28 cellular contexts compared by ENCODE assay signal in the genomic region with DNA sequence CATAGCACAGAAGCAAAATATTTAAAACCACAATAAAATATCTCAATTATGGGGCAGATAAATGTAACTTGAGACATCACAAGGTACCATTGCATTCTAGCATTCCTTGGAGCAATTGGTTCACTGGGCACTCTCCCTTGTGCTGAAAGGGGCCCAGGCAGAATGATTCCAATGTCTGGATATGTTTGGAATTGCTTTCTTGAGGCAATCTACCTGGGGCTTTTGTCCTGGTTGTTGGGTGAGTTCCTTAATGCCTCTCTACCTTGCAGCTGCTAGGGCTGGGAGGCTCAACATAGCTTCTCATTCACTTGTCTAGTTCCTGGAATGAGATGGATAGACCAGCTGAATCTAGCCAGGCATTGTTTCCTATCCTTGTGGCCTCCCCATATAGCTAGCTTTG.
"Had no signal": no experiment of that assay in that cellular context is flagged by ENCODE, and none has a peak within 500 bp of the region (broad histone marks: within the 10 kb centered on the region; RNA-seq: fewer than 3 reads in every experiment).

No MANE protein-coding gene starts in this region.

- H3K27me3 Mint-ChIP-seq: progenitor cell of endocrine pancreas; stimulated activated naive B cell treated with anti-CD40 and anti-IgM and Interleukin-4, amounts not matched to agents 10 μg/mL and 1 μg/mL and 100 μg/mL, for 72 hours; stimulated activated naive CD8-positive, alpha-beta T cell treated with anti-CD3 and anti-CD28 coated beads, Interleukin-15, Interleukin-2, amounts not matched to agents 100 ng/mL and 50 ng/mL, for 24 hours; type B pancreatic cell had no signal

- H3K36me3 Mint-ChIP-seq: natural killer cell; neural progenitor cell; stimulated activated effector memory CD8-positive, alpha-beta T cell treated with anti-CD3 and anti-CD28 coated beads, Interleukin-12 subunit alpha, Interleukin-12 subunit beta, amount 100 ng/mL, for 72 hours; stimulated activated naive B cell treated with anti-CD40 and anti-IgM and Interleukin-4, amounts not matched to agents 10 μg/mL and 1 μg/mL and 100 μg/mL, for 72 hours; type B pancreatic cell had no signal

- H3K4me1 ChIP-seq: neural progenitor cell, parathyroid adenoma, psoas muscle, right lobe of liver, sigmoid colon, stomach, thyroid gland, tibial nerve, upper lobe of right lung, uterus had no signal

- H3K27ac ChIP-seq: neural progenitor cell, ovary, parathyroid adenoma, psoas muscle, right lobe of liver, sigmoid colon, stomach, thoracic aorta, thyroid gland, tibial nerve, upper lobe of right lung, uterus had no signal

- H3K9me3 ChIP-seq: ovary, psoas muscle, right lobe of liver, sigmoid colon, stomach, thoracic aorta, thyroid gland, tibial nerve, upper lobe of right lung, uterus had no signal

- H3K4me1 Mint-ChIP-seq: natural killer cell; nephron; neural progenitor cell; stimulated activated effector memory CD8-positive, alpha-beta T cell treated with anti-CD3 and anti-CD28 coated beads, Interleukin-12 subunit alpha, Interleukin-12 subunit beta, amount 100 ng/mL, for 72 hours; stimulated activated naive B cell treated with anti-CD40 and anti-IgM and Interleukin-4, amounts not matched to agents 10 μg/mL and 1 μg/mL and 100 μg/mL, for 72 hours had no signal

- H2AFZ ChIP-seq: neural progenitor cell, parathyroid adenoma had no signal

- H3K27me3 ChIP-seq: neural progenitor cell, ovary, right lobe of liver, sigmoid colon, stomach, thyroid gland, tibial nerve, upper lobe of right lung, uterus had no signal

- H3K4me2 ChIP-seq: neural progenitor cell had no signal

- DNase-seq: natural killer cell; occipital lobe; ovary; posterior cingulate gyrus; psoas muscle; right cardiac atrium; right lobe of liver; sigmoid colon; small intestine; stimulated activated CD4-positive, alpha-beta T cell treated with anti-CD3 and anti-CD28 coated beads, Interleukin-15, amount 100 ng/mL, for 24 hours; stimulated activated CD4-positive, alpha-beta T cell treated with anti-CD3 and anti-CD28 coated beads, Interleukin-2, amount 100 ng/mL, for 24 hours; stimulated activated CD4-positive, alpha-beta T cell treated with anti-CD3 and anti-CD28 coated beads, Interleukin-2, amount 100 ng/mL, for 48 hours; stimulated activated CD4-positive, alpha-beta T cell treated with anti-CD3 and anti-CD28 coated beads, Interleukin-4, amount 100 ng/mL, for 24 hours; stimulated activated naive B cell treated with anti-CD40 and anti-IgM and Interleukin-4, amounts not matched to agents 10 μg/mL and 1 μg/mL and 100 μg/mL, for 72 hours; stimulated activated naive CD4-positive, alpha-beta T cell treated with Interleukin-2 at 50 U/mL for 16 hours; stomach; thyroid gland; upper lobe of right lung; uterus had no signal

- H3K4me3 ChIP-seq: neural progenitor cell, ovary, psoas muscle, right lobe of liver, sigmoid colon, stomach, thoracic aorta, thyroid gland, tibial nerve, upper lobe of right lung, uterus had no signal

- H3K9ac ChIP-seq: neural progenitor cell, parathyroid adenoma had no signal

- H3K9me3 Mint-ChIP-seq: nephron, neural progenitor cell, type B pancreatic cell had no signal

- H3K4me3 Mint-ChIP-seq: natural killer cell; nephron; neural progenitor cell; stimulated activated effector memory CD8-positive, alpha-beta T cell treated with anti-CD3 and anti-CD28 coated beads, Interleukin-12 subunit alpha, Interleukin-12 subunit beta, amount 100 ng/mL, for 72 hours; stimulated activated naive B cell treated with anti-CD40 and anti-IgM and Interleukin-4, amounts not matched to agents 10 μg/mL and 1 μg/mL and 100 μg/mL, for 72 hours; stimulated activated naive CD8-positive, alpha-beta T cell treated with anti-CD3 and anti-CD28 coated beads, Interleukin-15, Interleukin-2, amounts not matched to agents 100 ng/mL and 50 ng/mL, for 24 hours; type B pancreatic cell had no signal

- H3K36me3 ChIP-seq: neural progenitor cell, ovary, right lobe of liver, sigmoid colon, stomach, thoracic aorta, thyroid gland, tibial nerve, upper lobe of right lung, uterus had no signal

- H3K27ac Mint-ChIP-seq: natural killer cell; nephron; neural progenitor cell; progenitor cell of endocrine pancreas; stimulated activated effector memory CD8-positive, alpha-beta T cell treated with anti-CD3 and anti-CD28 coated beads, Interleukin-12 subunit alpha, Interleukin-12 subunit beta, amount 100 ng/mL, for 72 hours; stimulated activated naive B cell treated with anti-CD40 and anti-IgM and Interleukin-4, amounts not matched to agents 10 μg/mL and 1 μg/mL and 100 μg/mL, for 72 hours; stimulated activated naive CD8-positive, alpha-beta T cell treated with anti-CD3 and anti-CD28 coated beads, Interleukin-15, Interleukin-2, amounts not matched to agents 100 ng/mL and 50 ng/mL, for 24 hours; type B pancreatic cell had no signal

- H3K79me2 ChIP-seq: parathyroid adenoma had no signal
